ENCODE assay signal across 1 cellular context in the genomic region with DNA sequence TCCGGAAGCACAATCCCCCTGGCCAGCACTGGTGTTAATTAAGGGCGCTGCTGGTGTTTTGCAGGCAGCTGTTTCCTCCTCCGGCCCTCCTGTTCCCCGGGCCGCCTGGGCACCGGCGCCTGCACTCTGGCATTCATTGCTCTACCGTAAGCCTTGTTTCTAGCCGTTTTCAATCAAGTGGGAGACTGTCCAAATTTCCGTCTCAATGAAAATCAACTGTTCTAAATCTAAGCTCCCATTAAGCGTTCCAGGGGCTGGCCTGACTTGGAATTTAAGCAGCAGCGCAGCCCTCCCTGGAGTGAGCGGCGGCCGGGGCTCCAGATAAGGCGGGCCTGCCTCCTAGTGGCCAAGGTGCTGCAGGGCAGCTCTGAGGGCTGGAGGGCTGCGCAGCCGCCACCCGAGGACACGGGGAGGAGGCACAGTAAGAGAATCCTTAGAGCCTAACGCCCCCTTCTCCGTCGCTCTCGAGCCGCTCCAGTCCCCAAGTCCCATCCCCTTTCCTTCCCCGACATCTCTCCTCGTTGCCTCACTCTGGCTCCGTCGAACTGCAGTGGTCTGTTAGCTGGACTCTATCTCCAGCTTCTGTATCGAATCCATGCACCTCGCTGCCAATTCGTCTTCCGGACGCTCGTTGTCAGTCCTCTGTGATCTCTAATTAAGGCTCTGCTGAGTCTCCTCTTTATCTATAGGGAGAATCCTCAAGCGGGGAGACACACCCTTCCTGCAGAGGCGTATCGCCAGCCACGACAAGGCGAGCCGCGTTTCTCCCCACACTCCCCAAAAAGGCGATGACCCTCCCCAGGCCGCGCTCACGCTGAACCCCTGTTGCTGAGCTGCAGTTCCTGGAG.
A peak's percentile ranks its signal among the peaks of the same experiment; 100 is the strongest.
TF ChIP-seq lines count a peak whose summit lies in the region.

No MANE protein-coding gene starts in this region.

TF ChIP-seq in HEK293, 187 proteins besides CTCF, POLR2A, EP300 and RAD21 (continued from another document):
- TF ChIP-seq, protein P1, sequence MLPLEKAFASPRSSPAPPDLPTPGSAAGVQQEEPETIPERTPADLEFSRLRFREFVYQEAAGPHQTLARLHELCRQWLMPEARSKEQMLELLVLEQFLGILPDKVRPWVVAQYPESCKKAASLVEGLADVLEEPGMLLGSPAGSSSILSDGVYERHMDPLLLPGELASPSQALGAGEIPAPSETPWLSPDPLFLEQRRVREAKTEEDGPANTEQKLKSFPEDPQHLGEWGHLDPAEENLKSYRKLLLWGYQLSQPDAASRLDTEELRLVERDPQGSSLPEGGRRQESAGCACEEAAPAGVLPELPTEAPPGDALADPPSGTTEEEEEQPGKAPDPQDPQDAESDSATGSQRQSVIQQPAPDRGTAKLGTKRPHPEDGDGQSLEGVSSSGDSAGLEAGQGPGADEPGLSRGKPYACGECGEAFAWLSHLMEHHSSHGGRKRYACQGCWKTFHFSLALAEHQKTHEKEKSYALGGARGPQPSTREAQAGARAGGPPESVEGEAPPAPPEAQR (tag by site-specific recombination; IDR thresholded peaks at IDR 0.05), result no peak
- no peak for TF ChIP-seq ZNF677 (tag by site-specific recombination; IDR thresholded peaks at IDR 0.05)
- peak; percentile 56; the same call in 1 of the 2 replicates for TF ChIP-seq IKZF3 (tag by site-specific recombination; IDR thresholded peaks at IDR 0.05)
- TF ChIP-seq, protein P2, sequence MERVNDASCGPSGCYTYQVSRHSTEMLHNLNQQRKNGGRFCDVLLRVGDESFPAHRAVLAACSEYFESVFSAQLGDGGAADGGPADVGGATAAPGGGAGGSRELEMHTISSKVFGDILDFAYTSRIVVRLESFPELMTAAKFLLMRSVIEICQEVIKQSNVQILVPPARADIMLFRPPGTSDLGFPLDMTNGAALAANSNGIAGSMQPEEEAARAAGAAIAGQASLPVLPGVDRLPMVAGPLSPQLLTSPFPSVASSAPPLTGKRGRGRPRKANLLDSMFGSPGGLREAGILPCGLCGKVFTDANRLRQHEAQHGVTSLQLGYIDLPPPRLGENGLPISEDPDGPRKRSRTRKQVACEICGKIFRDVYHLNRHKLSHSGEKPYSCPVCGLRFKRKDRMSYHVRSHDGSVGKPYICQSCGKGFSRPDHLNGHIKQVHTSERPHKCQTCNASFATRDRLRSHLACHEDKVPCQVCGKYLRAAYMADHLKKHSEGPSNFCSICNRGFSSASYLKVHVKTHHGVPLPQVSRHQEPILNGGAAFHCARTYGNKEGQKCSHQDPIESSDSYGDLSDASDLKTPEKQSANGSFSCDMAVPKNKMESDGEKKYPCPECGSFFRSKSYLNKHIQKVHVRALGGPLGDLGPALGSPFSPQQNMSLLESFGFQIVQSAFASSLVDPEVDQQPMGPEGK (tag by site-specific recombination; IDR thresholded peaks at IDR 0.05), result peak; percentile 59; the same call in 1 of the 2 replicates
- TF ChIP-seq GLIS1 (tag by site-specific recombination; IDR thresholded peaks at IDR 0.05), result peak; percentile 35; the same call in 1 of the 2 replicates
- TF ChIP-seq, protein P3, sequence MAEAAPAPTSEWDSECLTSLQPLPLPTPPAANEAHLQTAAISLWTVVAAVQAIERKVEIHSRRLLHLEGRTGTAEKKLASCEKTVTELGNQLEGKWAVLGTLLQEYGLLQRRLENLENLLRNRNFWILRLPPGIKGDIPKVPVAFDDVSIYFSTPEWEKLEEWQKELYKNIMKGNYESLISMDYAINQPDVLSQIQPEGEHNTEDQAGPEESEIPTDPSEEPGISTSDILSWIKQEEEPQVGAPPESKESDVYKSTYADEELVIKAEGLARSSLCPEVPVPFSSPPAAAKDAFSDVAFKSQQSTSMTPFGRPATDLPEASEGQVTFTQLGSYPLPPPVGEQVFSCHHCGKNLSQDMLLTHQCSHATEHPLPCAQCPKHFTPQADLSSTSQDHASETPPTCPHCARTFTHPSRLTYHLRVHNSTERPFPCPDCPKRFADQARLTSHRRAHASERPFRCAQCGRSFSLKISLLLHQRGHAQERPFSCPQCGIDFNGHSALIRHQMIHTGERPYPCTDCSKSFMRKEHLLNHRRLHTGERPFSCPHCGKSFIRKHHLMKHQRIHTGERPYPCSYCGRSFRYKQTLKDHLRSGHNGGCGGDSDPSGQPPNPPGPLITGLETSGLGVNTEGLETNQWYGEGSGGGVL (tag by site-specific recombination; IDR thresholded peaks at IDR 0.05), result no peak
- no peak for TF ChIP-seq ZNF473 (tag by site-specific recombination; IDR thresholded peaks at IDR 0.05)
- TF ChIP-seq ZNF223 (tag by site-specific recombination; IDR thresholded peaks at IDR 0.05), result no peak
- peak; percentile 93 for TF ChIP-seq ZNF610 (tag by site-specific recombination; IDR thresholded peaks at IDR 0.05; ENCODE audit: borderline replicate concordance)
- TF ChIP-seq ZNF600 (tag by site-specific recombination; IDR thresholded peaks at IDR 0.05), result peak; percentile 79
- TF ChIP-seq ZNF394 (tag by site-specific recombination; IDR thresholded peaks at IDR 0.05; ENCODE audit: borderline replicate concordance), result 0 out of 2 replicates have a peak, but pooled peaks have one; percentile 29
- TF ChIP-seq ZNF501 (tag by site-specific recombination; IDR thresholded peaks at IDR 0.05), result peak; percentile 85; the same call in 1 of the 2 replicates
- TF ChIP-seq ZNF623 (tag by site-specific recombination; IDR thresholded peaks at IDR 0.05), result no peak
- TF ChIP-seq ZNF140 (tag by site-specific recombination; IDR thresholded peaks at IDR 0.05), result no peak
- TF ChIP-seq ZNF114 (tag by site-specific recombination; IDR thresholded peaks at IDR 0.05), result no peak
- no peak for TF ChIP-seq ZNF324 (tag by site-specific recombination; IDR thresholded peaks at IDR 0.05)
- 0 out of 2 replicates have a peak, but pooled peaks have one; percentile 40 for TF ChIP-seq ZBTB48 (tag by site-specific recombination; IDR thresholded peaks at IDR 0.05)
- 0 out of 2 replicates have a peak, but pooled peaks have one; percentile 74 for TF ChIP-seq ZNF561 (tag by site-specific recombination; IDR thresholded peaks at IDR 0.05; ENCODE audit: borderline replicate concordance)
- no peak for TF ChIP-seq HOXC10 (CRISPR knock-in tag; IDR thresholded peaks at IDR 0.05)
- peak; percentile 49; the same call in 1 of the 2 replicates for TF ChIP-seq TRIM28 (IDR thresholded peaks at IDR 0.05; ENCODE audit: borderline replicate concordance, low read length)
- no peak for TF ChIP-seq ZNF549 (tag by site-specific recombination; IDR thresholded peaks at IDR 0.05)
- TF ChIP-seq HOXD13 (CRISPR knock-in tag; IDR thresholded peaks at IDR 0.05; ENCODE audit: borderline replicate concordance), result no peak
- no peak for TF ChIP-seq ZNF175 (tag by site-specific recombination; IDR thresholded peaks at IDR 0.05)
- no peak for TF ChIP-seq OSR2 (tag by site-specific recombination; IDR thresholded peaks at IDR 0.05)
- TF ChIP-seq, protein P4, sequence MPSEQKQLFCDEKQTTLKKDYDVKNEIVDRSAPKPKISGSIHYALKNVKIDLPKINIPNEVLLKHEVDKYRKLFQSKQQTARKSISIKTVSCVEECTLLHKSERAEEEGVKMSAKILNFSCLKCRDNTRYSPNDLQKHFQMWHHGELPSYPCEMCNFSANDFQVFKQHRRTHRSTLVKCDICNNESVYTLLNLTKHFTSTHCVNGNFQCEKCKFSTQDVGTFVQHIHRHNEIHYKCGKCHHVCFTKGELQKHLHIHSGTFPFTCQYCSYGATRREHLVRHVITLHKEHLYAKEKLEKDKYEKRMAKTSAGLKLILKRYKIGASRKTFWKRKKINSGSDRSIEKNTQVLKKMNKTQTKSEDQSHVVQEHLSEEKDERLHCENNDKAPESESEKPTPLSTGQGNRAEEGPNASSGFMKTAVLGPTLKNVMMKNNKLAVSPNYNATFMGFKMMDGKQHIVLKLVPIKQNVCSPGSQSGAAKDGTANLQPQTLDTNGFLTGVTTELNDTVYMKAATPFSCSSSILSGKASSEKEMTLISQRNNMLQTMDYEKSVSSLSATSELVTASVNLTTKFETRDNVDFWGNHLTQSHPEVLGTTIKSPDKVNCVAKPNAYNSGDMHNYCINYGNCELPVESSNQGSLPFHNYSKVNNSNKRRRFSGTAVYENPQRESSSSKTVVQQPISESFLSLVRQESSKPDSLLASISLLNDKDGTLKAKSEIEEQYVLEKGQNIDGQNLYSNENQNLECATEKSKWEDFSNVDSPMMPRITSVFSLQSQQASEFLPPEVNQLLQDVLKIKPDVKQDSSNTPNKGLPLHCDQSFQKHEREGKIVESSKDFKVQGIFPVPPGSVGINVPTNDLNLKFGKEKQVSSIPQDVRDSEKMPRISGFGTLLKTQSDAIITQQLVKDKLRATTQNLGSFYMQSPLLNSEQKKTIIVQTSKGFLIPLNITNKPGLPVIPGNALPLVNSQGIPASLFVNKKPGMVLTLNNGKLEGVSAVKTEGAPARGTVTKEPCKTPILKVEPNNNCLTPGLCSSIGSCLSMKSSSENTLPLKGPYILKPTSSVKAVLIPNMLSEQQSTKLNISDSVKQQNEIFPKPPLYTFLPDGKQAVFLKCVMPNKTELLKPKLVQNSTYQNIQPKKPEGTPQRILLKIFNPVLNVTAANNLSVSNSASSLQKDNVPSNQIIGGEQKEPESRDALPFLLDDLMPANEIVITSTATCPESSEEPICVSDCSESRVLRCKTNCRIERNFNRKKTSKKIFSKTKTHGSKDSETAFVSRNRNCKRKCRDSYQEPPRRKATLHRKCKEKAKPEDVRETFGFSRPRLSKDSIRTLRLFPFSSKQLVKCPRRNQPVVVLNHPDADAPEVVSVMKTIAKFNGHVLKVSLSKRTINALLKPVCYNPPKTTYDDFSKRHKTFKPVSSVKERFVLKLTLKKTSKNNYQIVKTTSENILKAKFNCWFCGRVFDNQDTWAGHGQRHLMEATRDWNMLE (tag by site-specific recombination; conservative IDR thresholded peaks at IDR 0.05; ENCODE audit: low read depth), result no peak
- no peak for TF ChIP-seq TCF7L2 (IDR thresholded peaks at IDR 0.05; ENCODE audit: borderline replicate concordance, low read depth, low read length)
- no peak for TF ChIP-seq KLF9 (tag by site-specific recombination; IDR thresholded peaks at IDR 0.05; ENCODE audit: low read depth)
- no peak for TF ChIP-seq KLF10 (tag by site-specific recombination; IDR thresholded peaks at IDR 0.05)
- peak; percentile 28; the same call in 1 of the 2 replicates for TF ChIP-seq ZNF391 (tag by site-specific recombination; IDR thresholded peaks at IDR 0.05; ENCODE audit: borderline replicate concordance, low read depth)
- no peak for TF ChIP-seq ZEB2 (tag by site-specific recombination; IDR thresholded peaks at IDR 0.05)
- no peak for TF ChIP-seq ZNF302 (tag by site-specific recombination; IDR thresholded peaks at IDR 0.05; ENCODE audit: low read depth)
- TF ChIP-seq ZNF2 (tag by site-specific recombination; IDR thresholded peaks at IDR 0.05), result peak; percentile 82
- peak; percentile 26; the same call in 1 of the 2 replicates for TF ChIP-seq ZNF629 (tag by site-specific recombination; IDR thresholded peaks at IDR 0.05)
- TF ChIP-seq, protein P5, sequence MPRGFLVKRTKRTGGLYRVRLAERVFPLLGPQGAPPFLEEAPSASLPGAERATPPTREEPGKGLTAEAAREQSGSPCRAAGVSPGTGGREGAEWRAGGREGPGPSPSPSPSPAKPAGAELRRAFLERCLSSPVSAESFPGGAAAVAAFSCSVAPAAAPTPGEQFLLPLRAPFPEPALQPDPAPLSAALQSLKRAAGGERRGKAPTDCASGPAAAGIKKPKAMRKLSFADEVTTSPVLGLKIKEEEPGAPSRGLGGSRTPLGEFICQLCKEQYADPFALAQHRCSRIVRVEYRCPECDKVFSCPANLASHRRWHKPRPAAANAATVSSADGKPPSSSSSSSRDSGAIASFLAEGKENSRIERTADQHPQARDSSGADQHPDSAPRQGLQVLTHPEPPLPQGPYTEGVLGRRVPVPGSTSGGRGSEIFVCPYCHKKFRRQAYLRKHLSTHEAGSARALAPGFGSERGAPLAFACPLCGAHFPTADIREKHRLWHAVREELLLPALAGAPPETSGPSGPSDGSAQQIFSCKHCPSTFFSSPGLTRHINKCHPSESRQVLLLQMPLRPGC (tag by site-specific recombination; IDR thresholded peaks at IDR 0.05), result no peak
- TF ChIP-seq, protein P6, sequence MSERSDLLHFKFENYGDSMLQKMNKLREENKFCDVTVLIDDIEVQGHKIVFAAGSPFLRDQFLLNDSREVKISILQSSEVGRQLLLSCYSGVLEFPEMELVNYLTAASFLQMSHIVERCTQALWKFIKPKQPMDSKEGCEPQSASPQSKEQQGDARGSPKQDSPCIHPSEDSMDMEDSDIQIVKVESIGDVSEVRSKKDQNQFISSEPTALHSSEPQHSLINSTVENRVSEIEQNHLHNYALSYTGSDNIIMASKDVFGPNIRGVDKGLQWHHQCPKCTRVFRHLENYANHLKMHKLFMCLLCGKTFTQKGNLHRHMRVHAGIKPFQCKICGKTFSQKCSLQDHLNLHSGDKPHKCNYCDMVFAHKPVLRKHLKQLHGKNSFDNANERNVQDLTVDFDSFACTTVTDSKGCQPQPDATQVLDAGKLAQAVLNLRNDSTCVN (tag by site-specific recombination; optimal IDR thresholded peaks at IDR 0.05), result peak; percentile 14
- no peak for TF ChIP-seq ZNF555 (tag by site-specific recombination; conservative IDR thresholded peaks at IDR 0.05)
